1 cellular context compared by ENCODE assay signal in genomic region chr11:34784318-34784841, GRCh38.
A peak's percentile ranks its signal among the peaks of the same experiment; 100 is the strongest.
TF ChIP-seq lines count a peak whose summit lies in the region.

No MANE protein-coding gene starts in this region.

TF ChIP-seq in HepG2, 621 proteins besides CTCF, POLR2A, EP300 and RAD21 (continued from another document and continues in another):
- TF ChIP-seq AHDC1 (CRISPR knock-in tag; IDR thresholded peaks at IDR 0.05; ENCODE audit: borderline replicate concordance) (peak; percentile 89; the same call in 1 of the 2 replicates), TCF7 (IDR thresholded peaks at IDR 0.05; ENCODE audit: low read depth) (peak; percentile 54), SAP130 (CRISPR knock-in tag; IDR thresholded peaks at IDR 0.05; ENCODE audit: low read depth) (peak; percentile 30; the same call in 1 of the 2 replicates), NFE2 (CRISPR knock-in tag; IDR thresholded peaks at IDR 0.05) (no peak), ZC3H4 (CRISPR knock-in tag; IDR thresholded peaks at IDR 0.05; ENCODE audit: borderline replicate concordance) (no peak), RNF219 (CRISPR knock-in tag; IDR thresholded peaks at IDR 0.05) (0 out of 2 replicates have a peak, but pooled peaks have one; percentile 9), SPEN (CRISPR knock-in tag; IDR thresholded peaks at IDR 0.05; ENCODE audit: low read depth) (0 out of 2 replicates have a peak, but pooled peaks have one; percentile 3), RBM22 (optimal IDR thresholded peaks at IDR 0.05; ENCODE audit: low read length) (no peak), FOXA1 (IDR thresholded peaks at IDR 0.05) (no peak), FOXA1 (CRISPR knock-in tag; IDR thresholded peaks at IDR 0.05) (peak; percentile 50), SYNCRIP (IDR thresholded peaks at IDR 0.05; ENCODE audit: insufficient read depth, low read depth, low read length) (no peak), RXRA (CRISPR knock-in tag; IDR thresholded peaks at IDR 0.05) (0 out of 2 replicates have a peak, but pooled peaks have one; percentile 12), RCOR2 (CRISPR knock-in tag; IDR thresholded peaks at IDR 0.05) (peak; percentile 69), MBD4 (IDR thresholded peaks at IDR 0.05; ENCODE audit: borderline replicate concordance, low read length) (peak; percentile 52; the same call in 1 of the 2 replicates), NCOR1 (IDR thresholded peaks at IDR 0.05; ENCODE audit: borderline replicate concordance, low read length) (peak; percentile 91), KMT2A (CRISPR knock-in tag; IDR thresholded peaks at IDR 0.05) (no peak), ZSCAN22 (CRISPR knock-in tag; IDR thresholded peaks at IDR 0.05) (no peak), NFKB2 (CRISPR knock-in tag; IDR thresholded peaks at IDR 0.05; ENCODE audit: borderline replicate concordance) (no peak), CREB1 (IDR thresholded peaks at IDR 0.05) (no peak), CREB1 (CRISPR knock-in tag; IDR thresholded peaks at IDR 0.05) (0 out of 2 replicates have a peak, but pooled peaks have one; percentile 22), SMAD3 (CRISPR knock-in tag; IDR thresholded peaks at IDR 0.05) (peak; percentile 60; the same call in 1 of the 2 replicates), ZNF432 (CRISPR knock-in tag; IDR thresholded peaks at IDR 0.05; ENCODE audit: borderline replicate concordance) (no peak), CHD4 (IDR thresholded peaks at IDR 0.05; ENCODE audit: borderline replicate concordance, low read length) (peak; percentile 90; the same call in 1 of the 2 replicates), NCOA2 (CRISPR knock-in tag; IDR thresholded peaks at IDR 0.05) (peak; percentile 87), NONO (IDR thresholded peaks at IDR 0.05) (no peak), NONO (CRISPR knock-in tag; conservative IDR thresholded peaks at IDR 0.05) (0 out of 2 replicates have a peak, but pooled peaks have one; percentile 4), ZNF33A (CRISPR knock-in tag; IDR thresholded peaks at IDR 0.05; ENCODE audit: borderline replicate concordance) (no peak), SOX13 (IDR thresholded peaks at IDR 0.05) (0 out of 2 replicates have a peak, but pooled peaks have one; percentile 25), SOX13 (CRISPR knock-in tag; conservative IDR thresholded peaks at IDR 0.05 in 1 of 2, IDR thresholded peaks at IDR 0.05 in 1 of 2) (peak in 1 of 2 experiments; percentile 78; a peak in 2 of 4 replicates), GLMP (CRISPR knock-in tag; IDR thresholded peaks at IDR 0.05; ENCODE audit: borderline replicate concordance) (no peak), ZNF75D (CRISPR knock-in tag; IDR thresholded peaks at IDR 0.05; ENCODE audit: borderline replicate concordance) (no peak), ZNF772 (CRISPR knock-in tag; IDR thresholded peaks at IDR 0.05) (no peak), KDM5B (CRISPR knock-in tag; IDR thresholded peaks at IDR 0.05; ENCODE audit: borderline replicate concordance) (no peak), FOXA3 (CRISPR knock-in tag; IDR thresholded peaks at IDR 0.05) (peak; percentile 71), MED1 (CRISPR knock-in tag; IDR thresholded peaks at IDR 0.05) (peak; percentile 66; the same call in 1 of the 2 replicates), ZNF317 (CRISPR knock-in tag; IDR thresholded peaks at IDR 0.05) (no peak), ZNF101 (CRISPR knock-in tag; IDR thresholded peaks at IDR 0.05; ENCODE audit: borderline replicate concordance, low read depth) (no peak), RARA (CRISPR knock-in tag; IDR thresholded peaks at IDR 0.05) (peak; percentile 75), HDAC2 (CRISPR knock-in tag; IDR thresholded peaks at IDR 0.05) (no peak), POGZ (CRISPR knock-in tag; IDR thresholded peaks at IDR 0.05) (0 out of 2 replicates have a peak, but pooled peaks have one; percentile 35), IRF2 (CRISPR knock-in tag; IDR thresholded peaks at IDR 0.05) (0 out of 2 replicates have a peak, but pooled peaks have one; percentile 24), KDM6A (CRISPR knock-in tag; IDR thresholded peaks at IDR 0.05; ENCODE audit: low read depth) (peak; percentile 73), ZNF251 (CRISPR knock-in tag; IDR thresholded peaks at IDR 0.05) (no peak), ZNF276 (CRISPR knock-in tag; IDR thresholded peaks at IDR 0.05; ENCODE audit: low read depth) (no peak), ZNF138 (CRISPR knock-in tag; IDR thresholded peaks at IDR 0.05; ENCODE audit: low read depth) (no peak), HMG20A (CRISPR knock-in tag; IDR thresholded peaks at IDR 0.05; ENCODE audit: borderline replicate concordance) (peak; percentile 45; the same call in 1 of the 2 replicates), NR2F1 (CRISPR knock-in tag; IDR thresholded peaks at IDR 0.05) (no peak; a peak in 1 of 4 replicates), NCOA5 (CRISPR knock-in tag; IDR thresholded peaks at IDR 0.05) (no peak), KLF9 (CRISPR knock-in tag; IDR thresholded peaks at IDR 0.05; ENCODE audit: low read depth) (no peak), ZNF672 (CRISPR knock-in tag; IDR thresholded peaks at IDR 0.05) (no peak), BRD4 (CRISPR knock-in tag; IDR thresholded peaks at IDR 0.05) (no peak), RAD51 (IDR thresholded peaks at IDR 0.05; ENCODE audit: borderline replicate concordance) (no peak), KLF13 (CRISPR knock-in tag; IDR thresholded peaks at IDR 0.05) (no peak), SCMH1 (CRISPR knock-in tag; IDR thresholded peaks at IDR 0.05; ENCODE audit: borderline replicate concordance) (no peak), HMGA1 (CRISPR knock-in tag; conservative IDR thresholded peaks at IDR 0.05) (no peak), ZNF570 (CRISPR knock-in tag; IDR thresholded peaks at IDR 0.05; ENCODE audit: borderline replicate concordance) (no peak), KAT8 (CRISPR knock-in tag; IDR thresholded peaks at IDR 0.05) (no peak), TRIM24 (CRISPR knock-in tag; IDR thresholded peaks at IDR 0.05) (no peak), PBX3 (CRISPR knock-in tag; IDR thresholded peaks at IDR 0.05; ENCODE audit: borderline replicate concordance) (no peak)
- TF ChIP-seq, protein P1, sequence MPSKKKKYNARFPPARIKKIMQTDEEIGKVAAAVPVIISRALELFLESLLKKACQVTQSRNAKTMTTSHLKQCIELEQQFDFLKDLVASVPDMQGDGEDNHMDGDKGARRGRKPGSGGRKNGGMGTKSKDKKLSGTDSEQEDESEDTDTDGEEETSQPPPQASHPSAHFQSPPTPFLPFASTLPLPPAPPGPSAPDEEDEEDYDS (CRISPR knock-in tag; IDR thresholded peaks at IDR 0.05): no peak
- TF ChIP-seq, protein P2, sequence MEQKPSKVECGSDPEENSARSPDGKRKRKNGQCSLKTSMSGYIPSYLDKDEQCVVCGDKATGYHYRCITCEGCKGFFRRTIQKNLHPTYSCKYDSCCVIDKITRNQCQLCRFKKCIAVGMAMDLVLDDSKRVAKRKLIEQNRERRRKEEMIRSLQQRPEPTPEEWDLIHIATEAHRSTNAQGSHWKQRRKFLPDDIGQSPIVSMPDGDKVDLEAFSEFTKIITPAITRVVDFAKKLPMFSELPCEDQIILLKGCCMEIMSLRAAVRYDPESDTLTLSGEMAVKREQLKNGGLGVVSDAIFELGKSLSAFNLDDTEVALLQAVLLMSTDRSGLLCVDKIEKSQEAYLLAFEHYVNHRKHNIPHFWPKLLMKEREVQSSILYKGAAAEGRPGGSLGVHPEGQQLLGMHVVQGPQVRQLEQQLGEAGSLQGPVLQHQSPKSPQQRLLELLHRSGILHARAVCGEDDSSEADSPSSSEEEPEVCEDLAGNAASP (CRISPR knock-in tag; IDR thresholded peaks at IDR 0.05; ENCODE audit: borderline replicate concordance): 0 out of 2 replicates have a peak, but pooled peaks have one; percentile 30
